In the genomic region with DNA sequence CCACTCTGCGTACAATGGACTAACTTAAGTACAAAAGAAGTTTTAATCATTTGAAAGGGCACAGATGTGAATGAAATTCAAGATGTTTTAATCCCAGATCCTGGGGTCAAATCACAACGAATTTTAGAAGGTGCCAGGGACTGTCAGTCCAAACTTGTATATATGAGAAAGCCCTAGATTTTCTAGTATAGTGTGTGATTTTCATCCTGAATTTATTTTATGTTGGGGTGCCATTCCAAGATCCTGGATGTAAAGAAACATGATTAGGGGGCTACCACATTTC, we compare ENCODE assay signal across 9 cellular contexts.
DNase-seq lines count a peak whose midpoint lies in the region; ATAC-seq and TF ChIP-seq lines count a peak whose summit lies in the region.
"Had no signal": no experiment of that assay in that cellular context is flagged by ENCODE, and none has a peak within 500 bp of the region (broad histone marks: within the 10 kb centered on the region; RNA-seq: fewer than 3 reads in every experiment).

No MANE protein-coding gene starts in this region.

- DNase-seq in heart right ventricle (no peak), left ventricle myocardium superior (no peak), adipocyte (ENCODE audit: low read depth) (no peak), mesendoderm (no peak), SK-N-DZ (ENCODE audit: low spot score) (no peak), OCI-M1 (lab: John Stamatoyannopoulos, UW) (no peak)
- DNase-seq: DMS53 had no signal

- intact Hi-C loops in heart right ventricle (cut with DNase I) (loop anchor here in 2 of 10 donors (5.0 kb wide), 1 partner anchor 41 kb away; no protein-coding TSS in a partner anchor), left ventricle myocardium superior (cut with micrococcal nuclease) (no loop called here)

- H3K4me3 ChIP-seq in heart right ventricle (peak overlapping the region in 1 of 10 donors; percentile 21), adipocyte (ENCODE audit: low read length) (peak overlapping the region; percentile 76), mesendoderm (ENCODE audit: low read length) (no peak overlapping the region), urinary bladder (ENCODE audit: low read depth, low read length) (no peak overlapping the region)

- no peak overlapping the region for H4K8ac ChIP-seq in mesendoderm (ENCODE audit: low read depth, low read length)

- no peak overlapping the region for H2BK120ac ChIP-seq in mesendoderm (ENCODE audit: low read depth, low read length)

- no peaks in the 10 kb centered on the region for H3K9me3 ChIP-seq in heart right ventricle
- H3K9me3 ChIP-seq in adipocyte (ENCODE audit: control insufficient read depth, low read length) = no peaks in the 10 kb centered on the region

- H3K18ac ChIP-seq in mesendoderm (ENCODE audit: low read length) = peak overlapping the region; percentile 51

- H3K23ac ChIP-seq in mesendoderm (ENCODE audit: low read length) = no peak overlapping the region

- H3K9ac ChIP-seq in adipocyte (ENCODE audit: low read length) (peak overlapping the region; percentile 89), mesendoderm (ENCODE audit: low read length) (no peak overlapping the region)

- H3K27ac ChIP-seq in heart right ventricle (peak overlapping the region in 8 of 10 donors; percentile 19 to 90 (median 68)), mesendoderm (ENCODE audit: low read depth, low read length) (peak overlapping the region; percentile 0), urinary bladder (ENCODE audit: low read depth) (peak overlapping the region; percentile 80)

- no peak overlapping the region for H3K4ac ChIP-seq in mesendoderm (ENCODE audit: low read depth, low read length)

- no peak overlapping the region for H3K4me2 ChIP-seq in mesendoderm (ENCODE audit: low read length)

- no peak overlapping the region for H2AK5ac ChIP-seq in mesendoderm (ENCODE audit: low read length)

- no peak overlapping the region for H2BK5ac ChIP-seq in mesendoderm (ENCODE audit: low read length)

- no peak for TF ChIP-seq CTCF in heart right ventricle (IDR thresholded peaks at IDR 0.05)

- peak overlapping the region; percentile 74 for H2BK15ac ChIP-seq in mesendoderm (replicated peaks; ENCODE audit: low read depth)

- H3K4me1 ChIP-seq in heart right ventricle (peaks cover 0 to 89% (median 24%) of the 10 kb centered on the region in 9 donors), adipocyte (ENCODE audit: control insufficient read depth, insufficient read depth, low read length) (peaks cover 77% of the 10 kb centered on the region), mesendoderm (ENCODE audit: control insufficient read depth, low read depth, low read length) (peaks cover 5% of the 10 kb centered on the region), urinary bladder (ENCODE audit: insufficient read depth) (peaks cover 4% of the 10 kb centered on the region)

- WGBS in heart right ventricle, 2 donors = 68 to 77% methylated on average over 2 of the region's 2 CpGs
- no CpG with 5 or more reads among the region's 2 CpGs for WGBS in mesendoderm (ENCODE audit: extremely low coverage, insufficient coverage, low lambda C conversion rate)
- 59% methylated on average over 2 of the region's 2 CpGs for WGBS in urinary bladder

- H3K56ac ChIP-seq in mesendoderm (ENCODE audit: low read length) = no peak overlapping the region

- ATAC-seq in heart right ventricle = no peak
- ATAC-seq in left ventricle myocardium superior = no peak
- no peak for ATAC-seq in GM21723 (IDR thresholded peaks at IDR 0.05; ENCODE audit: unreplicated experiment)

- H4K5ac ChIP-seq in mesendoderm (ENCODE audit: low read length) = no peak overlapping the region

- H3K36me3 ChIP-seq in heart right ventricle (no peaks in the 10 kb centered on the region), adipocyte (ENCODE audit: control insufficient read depth, insufficient read depth, low read length, severe bottlenecking) (no peaks in the 10 kb centered on the region), mesendoderm (ENCODE audit: control insufficient read depth, insufficient read depth, low read length) (no peaks in the 10 kb centered on the region), urinary bladder (ENCODE audit: insufficient read depth) (no peaks in the 10 kb centered on the region)

- H3K79me2 ChIP-seq in mesendoderm (ENCODE audit: control insufficient read depth, insufficient read depth, low read length) = no peaks in the 10 kb centered on the region

- H3K27me3 ChIP-seq in heart right ventricle (no peaks in the 10 kb centered on the region), adipocyte (replicated peaks; ENCODE audit: control insufficient read depth, insufficient read depth, low read length) (no peaks in the 10 kb centered on the region), mesendoderm (ENCODE audit: insufficient read depth, low read length, poor library complexity) (no peaks in the 10 kb centered on the region)

- H3K79me1 ChIP-seq in mesendoderm (ENCODE audit: low read length) = no peaks in the 10 kb centered on the region

Comparison
In these comparisons a context has a peak if more than half of its experiments do, and no peak if none do; other contexts are left out.
1. H3K27ac ChIP-seq: peak in every context shown above with its lines; median percentile 80 in urinary bladder; 68 in heart right ventricle; 0 in mesendoderm.